7 cellular contexts compared by ENCODE assay signal in genomic region chr10:30537158-30537557, GRCh38.
DNase-seq lines count a peak whose midpoint lies in the region; ATAC-seq, FAIRE-seq and TF ChIP-seq lines count a peak whose summit lies in the region.
"Not testable (repeated sequence)": the region's sequence is repeated elsewhere in the genome, so short reads cannot be mapped to it uniquely, and the experiment has no call there.

No MANE protein-coding gene starts in this region.

- H3K27me3 ChIP-seq in HUES48 (ENCODE audit: control insufficient read depth, insufficient read depth, low read length); adrenal gland; heart left ventricle; HepG2 (ENCODE audit: control insufficient read depth in 1 of 2, insufficient read depth in 2 of 2, low read length in 2 of 2); psoas muscle (ENCODE audit: insufficient read depth in 3 of 3, low read length in 2 of 3); subcutaneous abdominal adipose tissue (ENCODE audit: control insufficient read depth in 5 of 5, insufficient read depth in 4 of 5, low read length in 5 of 5); uterus: not testable (repeated sequence)

- intact Hi-C loops in adrenal gland (cut with DNase I) (loop anchor here in 1 of 2 donors (10.0 kb wide), 1 partner anchor 122 kb away; no protein-coding TSS in a partner anchor), heart left ventricle (cut with DNase I) (loop anchor here in 6 of 10 donors (2.0 to 10.0 kb wide), 4 partner anchors 45 to 145 kb away; no protein-coding TSS in a partner anchor), psoas muscle (cut with DNase I) (loop anchor here (5.0 kb wide), 2 partner anchors 50 to 145 kb away; no protein-coding TSS in a partner anchor), uterus (cut with DNase I; ENCODE audit: low total_unique reads) (loop anchor here (5.0 kb wide), 1 partner anchor 55 kb away; no protein-coding TSS in a partner anchor)
- intact Hi-C loops in HepG2 (cut with micrococcal nuclease; ENCODE audit: unreplicated experiment), result not testable (repeated sequence)

- TF ChIP-seq CTCF in adrenal gland (IDR thresholded peaks at IDR 0.05); heart left ventricle (IDR thresholded peaks at IDR 0.05); HepG2 (CRISPR knock-in tag; IDR thresholded peaks at IDR 0.05); psoas muscle (IDR thresholded peaks at IDR 0.05); uterus (IDR thresholded peaks at IDR 0.05): not testable (repeated sequence)

- not testable (repeated sequence) for H3K36me3 ChIP-seq in HUES48 (ENCODE audit: control insufficient read depth, insufficient read depth, low read length); adrenal gland (replicated peaks in 1 of 2); heart left ventricle; HepG2 (replicated peaks in 1 of 2; ENCODE audit: control insufficient read depth in 1 of 2, insufficient read depth in 2 of 2, low read length in 2 of 2); psoas muscle (ENCODE audit: insufficient read depth in 1 of 2, low read depth in 1 of 2); subcutaneous abdominal adipose tissue (ENCODE audit: control insufficient read depth in 5 of 5, insufficient read depth in 5 of 5, low read length in 5 of 5); uterus

- H2AFZ ChIP-seq in HepG2 (ENCODE audit: low read length), result not testable (repeated sequence)

- peaks cover 18% of the 10 kb centered on the region; the same call in 1 of the 2 replicates for H3K4me1 ChIP-seq in HUES48 (ENCODE audit: control insufficient read depth, insufficient read depth, low read length)
- H3K4me1 ChIP-seq in adrenal gland (replicated peaks in 1 of 2), result peaks cover 21 to 49% of the 10 kb centered on the region in 2 donors
- peaks cover 0 to 88% (median 18%) of the 10 kb centered on the region in 12 donors for H3K4me1 ChIP-seq in heart left ventricle
- H3K4me1 ChIP-seq in HepG2 (ENCODE audit: insufficient read depth, low read length), result peaks cover 96% of the 10 kb centered on the region
- H3K4me1 ChIP-seq in psoas muscle, uterus: not testable (repeated sequence)
- peaks cover 8 to 51% (median 41%) of the 10 kb centered on the region in 5 donors for H3K4me1 ChIP-seq in subcutaneous abdominal adipose tissue (ENCODE audit: control insufficient read depth in 5 of 5, insufficient read depth in 5 of 5, low read length in 5 of 5)

- H3K27ac ChIP-seq in HUES48 (ENCODE audit: low read depth, low read length) (peak overlapping the region; percentile 66), adrenal gland (peak overlapping the region in 3 of 5 donors; percentile 27 to 70 (median 68)), heart left ventricle (peak overlapping the region; percentile 19 to 88 (median 66)), psoas muscle (peak overlapping the region; percentile 21), subcutaneous abdominal adipose tissue (ENCODE audit: low read depth, low read length) (peak overlapping the region; percentile 31), uterus (peak overlapping the region; percentile 44 to 61)
- not testable (repeated sequence) for H3K27ac ChIP-seq in HepG2 (ENCODE audit: extremely low read length, insufficient read depth, low read length)

- TF ChIP-seq POLR2A in adrenal gland (IDR thresholded peaks at IDR 0.05); heart left ventricle (IDR thresholded peaks at IDR 0.05); HepG2 (IDR thresholded peaks at IDR 0.05; ENCODE audit: insufficient read depth in 1 of 2, low read depth in 2 of 2, low read length in 2 of 2); uterus (IDR thresholded peaks at IDR 0.05): not testable (repeated sequence)

- not testable (repeated sequence) for ATAC-seq in heart left ventricle, HepG2, psoas muscle

- not testable (repeated sequence) for BruUV-seq in HepG2 (replicated peaks; lab: Mats Ljungman, UMichigan)

- TF ChIP-seq EP300 in HepG2 (IDR thresholded peaks at IDR 0.05; ENCODE audit: low read depth in 2 of 2, low read length in 2 of 2); HepG2 (CRISPR knock-in tag; IDR thresholded peaks at IDR 0.05; ENCODE audit: borderline replicate concordance): not testable (repeated sequence)

- in situ Hi-C loops in HepG2 (cut with HindIII; ENCODE audit: extremely low pct_ligation_motif_present, low pct_unique_long_range_greater_than_20kb), result loop anchor here (10.0 kb wide), 1 partner anchor 122 kb away; no protein-coding TSS in a partner anchor

- CTCF ChIA-PET in HepG2 (lab: Yijun Ruan, JAX; ENCODE audit: low intra/inter-chr PET ratio, low total read pairs), result not testable (repeated sequence)

- 50 to 64% (median 55%) methylated on average over 1 of the region's 1 CpG for WGBS in adrenal gland, 4 donors
- WGBS in heart left ventricle, 4 donors, result 46 to 83% (median 54%) methylated on average over 1 of the region's 1 CpG
- WGBS in HepG2 (ENCODE audit: low lambda C conversion rate), result 8% methylated on average over 1 of the region's 1 CpG
- WGBS in psoas muscle, 3 donors, result 24 to 68% (median 58%) methylated on average over 1 of the region's 1 CpG

- FAIRE-seq in HepG2 (lab: Jason Lieb, UNC), result not testable (repeated sequence)

- not testable (repeated sequence) for H3K4me3 ChIP-seq in HUES48 (ENCODE audit: low read depth, low read length); adrenal gland; heart left ventricle; HepG2 (replicated peaks in 1 of 3; ENCODE audit: insufficient read depth in 1 of 3, low read depth in 2 of 3, low read length in 3 of 3); psoas muscle; subcutaneous abdominal adipose tissue (ENCODE audit: low read depth in 1 of 5, low read length in 5 of 5); uterus

- TF ChIP-seq RAD21 in HepG2 (CRISPR knock-in tag; IDR thresholded peaks at IDR 0.05), result not testable (repeated sequence)

- not testable (repeated sequence) for H4K20me1 ChIP-seq in HepG2 (ENCODE audit: insufficient read depth, low read length)

- not testable (repeated sequence) for H3K79me2 ChIP-seq in HepG2 (ENCODE audit: insufficient read depth, low read length)

- POLR2A ChIA-PET in HepG2 (lab: Yijun Ruan, JAX), result interaction anchor here (1.1 to 2.0 kb wide), 3 partner anchors 103 to 114 kb away, joined by 4 to 6 read pairs (median 5); partner anchors contain the start of gene MAP3K8

- H3K9ac ChIP-seq in HUES48 (ENCODE audit: low read depth, low read length); HepG2 (ENCODE audit: insufficient read depth, low read depth, low read length); subcutaneous abdominal adipose tissue (ENCODE audit: low read length in 5 of 5): not testable (repeated sequence)

- H3K4me2 ChIP-seq in HepG2 (ENCODE audit: low read depth, low read length), result peak overlapping the region; percentile 48; the same call in 1 of the 2 replicates

- H3K9me3 ChIP-seq in HUES48 (ENCODE audit: control insufficient read depth, insufficient read depth, low read length); adrenal gland (replicated peaks in 1 of 3); heart left ventricle; HepG2 (ENCODE audit: low read length); psoas muscle; subcutaneous abdominal adipose tissue (ENCODE audit: control insufficient read depth in 5 of 5, low read length in 5 of 5); uterus: not testable (repeated sequence)

- not testable (repeated sequence) for DNase-seq in adrenal gland; heart left ventricle; HepG2 (ENCODE audit: low spot score); psoas muscle; uterus

TF ChIP-seq in HepG2, 621 proteins besides CTCF, POLR2A, EP300 and RAD21:
- TF ChIP-seq ZNF770 (CRISPR knock-in tag; IDR thresholded peaks at IDR 0.05), result peak; percentile 49; the same call in 1 of the 2 replicates
- TF ChIP-seq ZMYM3 (CRISPR knock-in tag; IDR thresholded peaks at IDR 0.05), result 0 out of 2 replicates have a peak, but pooled peaks have one; percentile 29
- peak; percentile 92 for TF ChIP-seq ZNF121 (CRISPR knock-in tag; IDR thresholded peaks at IDR 0.05)
